Comparison of ENCODE assay signal across 34 cellular contexts in the genomic region with DNA sequence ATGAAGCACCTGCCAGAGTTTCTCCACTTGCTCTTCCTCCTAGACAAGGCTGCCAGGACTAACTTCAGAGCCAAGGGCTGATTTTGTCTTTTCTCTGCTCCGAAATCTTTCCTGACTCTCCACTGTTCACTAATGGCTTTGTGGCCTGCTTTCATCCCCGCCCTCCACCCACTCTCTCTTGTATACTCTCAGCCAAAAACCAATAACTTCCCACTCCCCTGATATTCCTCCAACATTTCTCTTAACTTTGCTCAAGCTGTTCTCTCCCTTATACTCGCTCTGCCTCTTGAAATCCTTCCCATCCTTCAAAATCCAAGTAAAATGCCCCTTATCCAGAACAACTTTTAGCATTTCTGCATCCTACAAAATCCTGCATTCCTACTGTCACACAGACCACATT.
DNase-seq lines count a peak whose midpoint lies in the region; FAIRE-seq and TF ChIP-seq lines count a peak whose summit lies in the region.
"Had no signal": no experiment of that assay in that cellular context is flagged by ENCODE, and none has a peak within 500 bp of the region (broad histone marks: within the 10 kb centered on the region; RNA-seq: fewer than 3 reads in every experiment).

No MANE protein-coding gene starts in this region.

- H3K9me3 Mint-ChIP-seq in neural crest cell (no peaks in the 10 kb centered on the region), neural progenitor cell (no peaks in the 10 kb centered on the region)
- no peaks in the 10 kb centered on the region for H3K9me3 Mint-ChIP-seq in CD8-positive, alpha-beta memory T cell
- H3K9me3 Mint-ChIP-seq: CD4-positive, alpha-beta memory T cell; CD4-positive, alpha-beta T cell; CD8-positive, alpha-beta T cell had no signal

- POLR2A ChIA-PET in HEK293 (lab: Yijun Ruan, JAX) = no interaction called here
- POLR2A ChIA-PET in CD8-positive, alpha-beta memory T cell (lab: Charles Lee) = no interaction called here

- peaks cover 2% of the 10 kb centered on the region for H3F3A ChIP-seq in neural progenitor cell (ENCODE audit: low read depth)

- peaks cover 4% of the 10 kb centered on the region for H3K27me3 ChIP-seq in neural progenitor cell
- H3K27me3 ChIP-seq in CD8-positive, alpha-beta memory T cell (ENCODE audit: insufficient read depth, low read length, poor library complexity, severe bottlenecking) = no peaks in the 10 kb centered on the region
- H3K27me3 ChIP-seq: BE2C, BLaER1 had no signal

- H3K36me3 Mint-ChIP-seq in neural crest cell (ENCODE audit: low read depth) (no peaks in the 10 kb centered on the region), neural progenitor cell (peaks cover 2% of the 10 kb centered on the region)
- H3K36me3 Mint-ChIP-seq in CD8-positive, alpha-beta memory T cell = no peaks in the 10 kb centered on the region
- H3K36me3 Mint-ChIP-seq: CD4-positive, alpha-beta memory T cell; CD4-positive, CD25-positive, alpha-beta regulatory T cell; CD8-positive, alpha-beta T cell had no signal

- H3K4me1 Mint-ChIP-seq in neural crest cell = peaks cover 18% of the 10 kb centered on the region
- peaks cover 43% of the 10 kb centered on the region for H3K4me1 Mint-ChIP-seq in neural progenitor cell
- peaks cover 0 to 7% (median 7%) of the 10 kb centered on the region in 3 donors for H3K4me1 Mint-ChIP-seq in CD8-positive, alpha-beta memory T cell
- H3K4me1 Mint-ChIP-seq: CD14-positive monocyte; CD4-positive, CD25-positive, alpha-beta regulatory T cell had no signal

- H3K36me3 ChIP-seq in HEK293 (ENCODE audit: control insufficient read depth in 2 of 2, insufficient read depth in 1 of 2, low read length in 2 of 2) (no peaks in the 10 kb centered on the region), neural progenitor cell (no peaks in the 10 kb centered on the region)
- H3K36me3 ChIP-seq in CD8-positive, alpha-beta memory T cell (ENCODE audit: insufficient read depth, low read length) = no peaks in the 10 kb centered on the region
- H3K36me3 ChIP-seq: BE2C; BLaER1; BLaER1 treated with 17β-estradiol and CSF1 and Interleukin-3, amounts not matched to agents 10 nM and 100 nM had no signal

- peaks cover 7% of the 10 kb centered on the region for H3K27me3 Mint-ChIP-seq in neural crest cell (ENCODE audit: low read depth)
- H3K27me3 Mint-ChIP-seq in neural progenitor cell (ENCODE audit: insufficient read depth, low read depth) = peaks cover 3% of the 10 kb centered on the region
- peaks cover 11 to 19% of the 10 kb centered on the region in 2 donors for H3K27me3 Mint-ChIP-seq in CD8-positive, alpha-beta memory T cell

- TF ChIP-seq CTCF in HEK293 (tag by site-specific recombination; IDR thresholded peaks at IDR 0.05) (no peak), neural crest cell (conservative IDR thresholded peaks at IDR 0.05) (no peak), neural progenitor cell (IDR thresholded peaks at IDR 0.05) (no peak)

- H3K9ac ChIP-seq in neural progenitor cell = no peak overlapping the region
- H3K9ac ChIP-seq: BLaER1; BLaER1 treated with 17β-estradiol and CSF1 and Interleukin-3, amounts not matched to agents 10 nM and 100 nM had no signal

- DNase-seq in neural crest cell (ENCODE audit: low read depth, low spot score) = no peak
- no peak for DNase-seq in neural progenitor cell (ENCODE audit: low spot score)
- no peak for DNase-seq in CD8-positive, alpha-beta memory T cell
- DNase-seq in GM12892 (ENCODE audit: insufficient read length) = no peak
- DNase-seq in NCI-H1930 (lab: John Stamatoyannopoulos, UW) = no peak
- DNase-seq: 8988T; ACHN; AML-193; BE2C; C1 segment of cervical spinal cord; Caco-2; Calu3; CD4-positive, alpha-beta memory T cell; CD4-positive, alpha-beta T cell; CD4-positive, CD25-positive, alpha-beta regulatory T cell; CD8-positive, alpha-beta T cell; COR-L47; DMS 273 treated with DMSO at 0.1 percent for 48 hours; DMS153; DMS53; DMS79; DMS79 treated with DMSO at 0.1 percent for 48 hours; DND-41; EL had no signal

- H3K4me1 ChIP-seq in HEK293 (ENCODE audit: control insufficient read depth, insufficient read depth, low read length) = peaks cover 13% of the 10 kb centered on the region
- peaks cover 12% of the 10 kb centered on the region for H3K4me1 ChIP-seq in neural progenitor cell
- no peaks in the 10 kb centered on the region for H3K4me1 ChIP-seq in CD8-positive, alpha-beta memory T cell (ENCODE audit: insufficient read depth, low read length)
- H3K4me1 ChIP-seq: A549 had no signal

- FAIRE-seq in GM12892 (lab: Jason Lieb, UNC) = no peak
- FAIRE-seq: A204.1, A549, D721Med had no signal

- H3K4me3 Mint-ChIP-seq in neural crest cell (no peak overlapping the region), neural progenitor cell (no peak overlapping the region)
- no peak overlapping the region for H3K4me3 Mint-ChIP-seq in CD8-positive, alpha-beta memory T cell
- H3K4me3 Mint-ChIP-seq: B cell; CD14-positive monocyte; CD4-positive, alpha-beta memory T cell; CD4-positive, alpha-beta T cell; CD4-positive, CD25-positive, alpha-beta regulatory T cell; CD8-positive, alpha-beta T cell had no signal

- CTCF ChIA-PET in HEK293 (lab: Yijun Ruan, JAX) = no interaction called here
- CTCF ChIA-PET in CD8-positive, alpha-beta memory T cell (lab: Charles Lee) = interaction anchor here (1.0 kb wide), 1 partner anchor 9 kb away, joined by 5 read pairs; no protein-coding TSS in a partner anchor

- no peak for TF ChIP-seq POLR2A in GM12892 (IDR thresholded peaks at IDR 0.05; ENCODE audit: low read depth, low read length)

- no peak overlapping the region for H3K4me3 ChIP-seq in HEK293 (ENCODE audit: low read depth, low read length)
- no peak overlapping the region for H3K4me3 ChIP-seq in neural progenitor cell
- H3K4me3 ChIP-seq in CD8-positive, alpha-beta memory T cell (ENCODE audit: low read length) = no peak overlapping the region
- H3K4me3 ChIP-seq: A549; BLaER1; BLaER1 treated with 17β-estradiol and CSF1 and Interleukin-3, amounts not matched to agents 10 nM and 100 nM had no signal

- H3K27ac ChIP-seq in HEK293 (ENCODE audit: extremely low read depth, low read depth, low read length) = no peak overlapping the region
- H3K27ac ChIP-seq in neural progenitor cell = no peak overlapping the region
- H3K27ac ChIP-seq in CD8-positive, alpha-beta memory T cell (ENCODE audit: low read depth, low read length) = no peak overlapping the region
- H3K27ac ChIP-seq: 22Rv1; A549; BLaER1; BLaER1 treated with 17β-estradiol and CSF1 and Interleukin-3, amounts not matched to agents 10 nM and 100 nM; C4-2B had no signal

- H3K79me2 ChIP-seq in neural progenitor cell (ENCODE audit: low read depth) = no peaks in the 10 kb centered on the region

- no peaks in the 10 kb centered on the region; the same call in 1 of the 2 replicates for H3K9me3 ChIP-seq in HEK293 (ENCODE audit: control insufficient read depth, insufficient read depth, low read depth, low read length)
- H3K9me3 ChIP-seq in neural progenitor cell (ENCODE audit: low read depth) = no peaks in the 10 kb centered on the region
- no peaks in the 10 kb centered on the region for H3K9me3 ChIP-seq in CD8-positive, alpha-beta memory T cell (ENCODE audit: low read length)
- H3K9me3 ChIP-seq: A549; BE2C; BLaER1; BLaER1 treated with 17β-estradiol and CSF1 and Interleukin-3, amounts not matched to agents 10 nM and 100 nM; Caco-2 had no signal

- no peak overlapping the region for H2AFZ ChIP-seq in neural progenitor cell (replicated peaks)

- H3K27ac Mint-ChIP-seq in neural crest cell (ENCODE audit: unreplicated experiment) (peak overlapping the region; percentile 1), neural progenitor cell (peak overlapping the region; percentile 15)
- H3K27ac Mint-ChIP-seq in CD8-positive, alpha-beta memory T cell = no peak overlapping the region
- H3K27ac Mint-ChIP-seq: B cell; CD4-positive, alpha-beta T cell; CD4-positive, CD25-positive, alpha-beta regulatory T cell; CD8-positive, alpha-beta T cell had no signal

- no peaks in the 10 kb centered on the region for H4K20me1 ChIP-seq in neural progenitor cell (ENCODE audit: low read depth)
- H4K20me1 ChIP-seq: BLaER1; BLaER1 treated with 17β-estradiol and CSF1 and Interleukin-3, amounts not matched to agents 10 nM and 100 nM had no signal

- no peak overlapping the region for H3K4me2 ChIP-seq in neural progenitor cell
- H3K4me2 ChIP-seq: A549; BLaER1; BLaER1 treated with 17β-estradiol and CSF1 and Interleukin-3, amounts not matched to agents 10 nM and 100 nM had no signal

TF ChIP-seq in HEK293, 187 proteins besides CTCF, POLR2A, EP300 and RAD21:
- TF ChIP-seq ZFHX2 (tag by site-specific recombination; conservative IDR thresholded peaks at IDR 0.05) = peak; percentile 92
- TF ChIP-seq ZNF266 (tag by site-specific recombination; IDR thresholded peaks at IDR 0.05; ENCODE audit: low read depth) = no peak
- TF ChIP-seq EGR2 (tag by site-specific recombination; IDR thresholded peaks at IDR 0.05; ENCODE audit: low read depth) = peak; percentile 90

Comparison
In these comparisons a context has a peak if more than half of its experiments do, and no peak if none do; other contexts are left out.
1. H3K27ac Mint-ChIP-seq: peak in neural crest cell (single experiment) and neural progenitor cell (single experiment); none in CD8-positive, alpha-beta memory T cell (0 of 8).